ENCODE assay signal across 14 cellular contexts in genomic region chr3:28668377-28668721, GRCh38.
DNase-seq lines count a peak whose midpoint lies in the region; ATAC-seq, FAIRE-seq and TF ChIP-seq lines count a peak whose summit lies in the region.
"Had no signal": no experiment of that assay in that cellular context is flagged by ENCODE, and none has a peak within 500 bp of the region (broad histone marks: within the 10 kb centered on the region; RNA-seq: fewer than 3 reads in every experiment).

No MANE protein-coding gene starts in this region.

- no peaks in the 10 kb centered on the region for H3K36me3 Mint-ChIP-seq in mesothelial cell of epicardium
- no peaks in the 10 kb centered on the region for H3K36me3 Mint-ChIP-seq in natural killer cell treated with Interleukin-12 subunit alpha and Interleukin-12 subunit beta and Interleukin-15 and Interleukin-18, amount 100 ng/mL, for 72 hours
- H3K36me3 Mint-ChIP-seq: CD8-positive, alpha-beta T cell had no signal

- H3K4me3 Mint-ChIP-seq in mesothelial cell of epicardium, result no peak overlapping the region
- H3K4me3 Mint-ChIP-seq in natural killer cell treated with Interleukin-12 subunit alpha and Interleukin-12 subunit beta and Interleukin-15 and Interleukin-18, amount 100 ng/mL, for 72 hours, result no peak overlapping the region
- H3K4me3 Mint-ChIP-seq: CD8-positive, alpha-beta T cell had no signal

- 0% methylated on average over 1 of the region's 1 CpG for WGBS in SK-N-SH (ENCODE audit: low lambda C conversion rate)

- no peaks in the 10 kb centered on the region for H4K20me1 ChIP-seq in SK-N-SH (ENCODE audit: insufficient read depth)

- no peak overlapping the region for H2AFZ ChIP-seq in SK-N-SH (ENCODE audit: low read depth)

- H3K4me1 ChIP-seq in right atrium auricular region (peaks cover 0 to 6% of the 10 kb centered on the region in 2 donors), SK-N-SH (ENCODE audit: control insufficient read depth in 1 of 2, insufficient read depth in 2 of 2, low read depth in 1 of 2, low read length in 1 of 2) (peaks cover 0 to 14% of the 10 kb centered on the region in 2 experiments; a peak in 2 of 4 replicates)
- H3K4me1 ChIP-seq: A549 had no signal

- H3K79me2 ChIP-seq in SK-N-SH (ENCODE audit: insufficient read depth), result no peaks in the 10 kb centered on the region

- H3K4me2 ChIP-seq in SK-N-SH, result no peak overlapping the region
- H3K4me2 ChIP-seq: A549 had no signal

- no peak for FAIRE-seq in RCC 7860 (lab: Jason Lieb, UNC)
- FAIRE-seq: HTR-8/SVneo had no signal

- H3K4me3 ChIP-seq in right atrium auricular region, result no peak overlapping the region
- H3K4me3 ChIP-seq in SK-N-SH (ENCODE audit: low read depth in 2 of 2, low read length in 1 of 2), result no peak overlapping the region
- H3K4me3 ChIP-seq: A549 had no signal

- H3K4me1 Mint-ChIP-seq in mesothelial cell of epicardium, result peaks cover 15% of the 10 kb centered on the region
- peaks cover 0 to 9% of the 10 kb centered on the region in 2 donors for H3K4me1 Mint-ChIP-seq in natural killer cell treated with Interleukin-12 subunit alpha and Interleukin-12 subunit beta and Interleukin-15 and Interleukin-18, amount 100 ng/mL, for 72 hours (ENCODE audit: low read depth in 2 of 2)

- H3K9me2 ChIP-seq in SK-N-SH, result no peaks in the 10 kb centered on the region

- H3K9me3 ChIP-seq in right atrium auricular region (no peaks in the 10 kb centered on the region), SK-N-SH (no peaks in the 10 kb centered on the region)
- H3K9me3 ChIP-seq: A549, Caco-2 had no signal

- H3K36me3 ChIP-seq in right atrium auricular region, result no peaks in the 10 kb centered on the region
- H3K36me3 ChIP-seq in SK-N-SH (replicated peaks in 1 of 2; ENCODE audit: control insufficient read depth in 1 of 2, insufficient read depth in 2 of 2, low read length in 1 of 2), result no peaks in the 10 kb centered on the region

- no peaks in the 10 kb centered on the region for H3F3A ChIP-seq in SK-N-SH (replicated peaks; ENCODE audit: insufficient read depth)

- no peak; the same call in 1 of the 2 replicates for TF ChIP-seq RAD21 in SK-N-SH (IDR thresholded peaks at IDR 0.05; ENCODE audit: low read length)

- TF ChIP-seq CTCF in right atrium auricular region (IDR thresholded peaks at IDR 0.05) (no peak), SK-N-SH (IDR thresholded peaks at IDR 0.05) (no peak), mesothelial cell of epicardium (IDR thresholded peaks at IDR 0.05; ENCODE audit: unreplicated experiment) (no peak)

- intact Hi-C loops in Right ventricle myocardium inferior (cut with DNase I), result loop anchor here (5.0 kb wide), 2 partner anchors 114 to 1099 kb away; no protein-coding TSS in a partner anchor

- peak overlapping the region; percentile 17 for H3K27ac Mint-ChIP-seq in mesothelial cell of epicardium
- H3K27ac Mint-ChIP-seq in natural killer cell treated with Interleukin-12 subunit alpha and Interleukin-12 subunit beta and Interleukin-15 and Interleukin-18, amount 100 ng/mL, for 72 hours, result no peak overlapping the region
- H3K27ac Mint-ChIP-seq: CD8-positive, alpha-beta T cell had no signal

- peak overlapping the region; percentile 51 to 61 for H3K27ac ChIP-seq in right atrium auricular region
- peak overlapping the region in 1 of 2 experiments; percentile 94; a peak in 2 of 4 replicates for H3K27ac ChIP-seq in SK-N-SH (ENCODE audit: low read depth in 2 of 2, low read length in 1 of 2)
- H3K27ac ChIP-seq: A549, C4-2B, RWPE1 had no signal

- H3K27me3 ChIP-seq in right atrium auricular region, result no peaks in the 10 kb centered on the region
- H3K27me3 ChIP-seq in SK-N-SH (ENCODE audit: insufficient read depth), result no peaks in the 10 kb centered on the region

- H3K9me3 Mint-ChIP-seq in mesothelial cell of epicardium, result no peaks in the 10 kb centered on the region
- H3K9me3 Mint-ChIP-seq in natural killer cell treated with Interleukin-12 subunit alpha and Interleukin-12 subunit beta and Interleukin-15 and Interleukin-18, amount 100 ng/mL, for 72 hours, result no peaks in the 10 kb centered on the region
- H3K9me3 Mint-ChIP-seq: CD8-positive, alpha-beta T cell had no signal

- POLR2A ChIA-PET in SK-N-SH (lab: Yijun Ruan, JAX), result no interaction called here

- H3K9ac ChIP-seq in SK-N-SH, result no peak overlapping the region

- CTCF ChIA-PET in SK-N-SH (lab: Yijun Ruan, JAX), result interaction anchor here (0.6 to 2.1 kb wide), 44 partner anchors 9 to 1530 kb away, joined by 3 to 26 read pairs (median 5); no protein-coding TSS in a partner anchor

- DNase-seq in right atrium auricular region (ENCODE audit: low spot score), result no peak
- DNase-seq in Right ventricle myocardium inferior (ENCODE audit: missing footprints), result no peak
- peak; percentile 64 for DNase-seq in SK-N-SH
- no peak for DNase-seq in mesothelial cell of epicardium (ENCODE audit: low spot score in 2 of 2, unreplicated experiment in 2 of 2)
- no peak for DNase-seq in natural killer cell treated with Interleukin-12 subunit alpha and Interleukin-12 subunit beta and Interleukin-15 and Interleukin-18, amount 100 ng/mL, for 72 hours (ENCODE audit: low spot score)
- no peak for DNase-seq in RCC 7860 (ENCODE audit: low spot score)
- DNase-seq in activated gamma-delta T cell treated with Interleukin-2 at 50 U/mL for 16 hours, result no peak
- DNase-seq: SIG-M5 had no signal

- peak in 1 of 2 experiments; percentile 89; a peak in 2 of 4 replicates for TF ChIP-seq EP300 in SK-N-SH (IDR thresholded peaks at IDR 0.05; ENCODE audit: borderline replicate concordance in 1 of 2, low read depth in 1 of 2, low read length in 1 of 2)

- no peak for ATAC-seq in Right ventricle myocardium inferior
- no peak for ATAC-seq in natural killer cell treated with Interleukin-12 subunit alpha and Interleukin-12 subunit beta and Interleukin-15 and Interleukin-18, amount 100 ng/mL, for 72 hours

- H3K27me3 Mint-ChIP-seq in mesothelial cell of epicardium (ENCODE audit: low read depth), result no peaks in the 10 kb centered on the region
- peaks cover 0 to 40% of the 10 kb centered on the region in 2 donors for H3K27me3 Mint-ChIP-seq in natural killer cell treated with Interleukin-12 subunit alpha and Interleukin-12 subunit beta and Interleukin-15 and Interleukin-18, amount 100 ng/mL, for 72 hours

TF ChIP-seq in SK-N-SH, 30 proteins besides CTCF, POLR2A, EP300 and RAD21:
- TF ChIP-seq, protein P1, sequence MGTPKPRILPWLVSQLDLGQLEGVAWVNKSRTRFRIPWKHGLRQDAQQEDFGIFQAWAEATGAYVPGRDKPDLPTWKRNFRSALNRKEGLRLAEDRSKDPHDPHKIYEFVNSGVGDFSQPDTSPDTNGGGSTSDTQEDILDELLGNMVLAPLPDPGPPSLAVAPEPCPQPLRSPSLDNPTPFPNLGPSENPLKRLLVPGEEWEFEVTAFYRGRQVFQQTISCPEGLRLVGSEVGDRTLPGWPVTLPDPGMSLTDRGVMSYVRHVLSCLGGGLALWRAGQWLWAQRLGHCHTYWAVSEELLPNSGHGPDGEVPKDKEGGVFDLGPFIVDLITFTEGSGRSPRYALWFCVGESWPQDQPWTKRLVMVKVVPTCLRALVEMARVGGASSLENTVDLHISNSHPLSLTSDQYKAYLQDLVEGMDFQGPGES (IDR thresholded peaks at IDR 0.05; ENCODE audit: low read depth, low read length), result no peak
- peak; percentile 97 for TF ChIP-seq GATA2 (CRISPR knock-in tag; IDR thresholded peaks at IDR 0.05)
- TF ChIP-seq CHD2 (IDR thresholded peaks at IDR 0.05; ENCODE audit: low read length, partially characterized antibody), result peak; percentile 63
- TF ChIP-seq FOXJ3 (CRISPR knock-in tag; IDR thresholded peaks at IDR 0.05), result peak; percentile 83
- TF ChIP-seq MXI1 (IDR thresholded peaks at IDR 0.05; ENCODE audit: low read depth, low read length), result 0 out of 2 replicates have a peak, but pooled peaks have one; percentile 28
- no peak for TF ChIP-seq GABPA (IDR thresholded peaks at IDR 0.05; ENCODE audit: low read depth)
- peak; percentile 94 for TF ChIP-seq RCOR1 (IDR thresholded peaks at IDR 0.05; ENCODE audit: low read length)
- TF ChIP-seq TEAD4 (IDR thresholded peaks at IDR 0.05; ENCODE audit: borderline replicate concordance, insufficient read depth), result peak; percentile 49; the same call in 1 of the 2 replicates
- no peak for TF ChIP-seq ZBTB33 (IDR thresholded peaks at IDR 0.05; ENCODE audit: borderline replicate concordance, low read depth)
- TF ChIP-seq POLR2AphosphoS5 (IDR thresholded peaks at IDR 0.05; ENCODE audit: low read depth, low read length), result 0 out of 2 replicates have a peak, but pooled peaks have one; percentile 20
- peak; percentile 42 for TF ChIP-seq TCF12 (IDR thresholded peaks at IDR 0.05)
- peak; percentile 5; the same call in 1 of the 2 replicates for TF ChIP-seq SMC3 (IDR thresholded peaks at IDR 0.05; ENCODE audit: low read depth, low read length)
